11 cellular contexts compared by ENCODE assay signal in the genomic region with DNA sequence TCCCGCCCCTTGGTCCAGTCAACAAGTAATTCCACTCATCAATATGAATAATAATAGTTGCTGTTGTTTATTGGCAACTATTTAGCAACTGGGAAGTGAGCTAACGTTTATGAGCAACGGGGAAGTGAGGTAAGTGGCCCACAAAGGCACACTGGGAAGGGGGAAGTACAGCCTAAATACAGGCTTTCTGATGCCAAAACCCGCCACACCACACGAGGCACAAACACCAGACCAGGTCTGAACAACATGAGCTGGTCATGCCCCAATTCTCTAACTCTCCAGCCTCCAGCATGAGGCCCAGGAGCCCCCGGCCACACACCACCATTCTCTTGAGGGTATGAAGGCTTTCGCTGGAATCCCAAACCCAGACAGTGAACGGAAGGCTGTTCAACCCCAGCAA. TPM values are rescaled to one million over a fixed set of nuclear protein-coding genes. Genes with fewer than 3 reads are reported as not detected.
A peak's percentile ranks its signal among the peaks of the same experiment; 100 is the strongest.
DNase-seq lines count a peak whose midpoint lies in the region; ATAC-seq and TF ChIP-seq lines count a peak whose summit lies in the region.
"Had no signal": no experiment of that assay in that cellular context is flagged by ENCODE, and none has a peak within 500 bp of the region (broad histone marks: within the 10 kb centered on the region; RNA-seq: fewer than 3 reads in every experiment).

No MANE protein-coding gene starts in this region.

- in situ Hi-C loops in ACHN (cut with HindIII; ENCODE audit: low pct_ligation_motif_present, low pct_unique_long_range_greater_than_20kb, low sequenced_read_pairs) = no loop called here

- H3K36me3 ChIP-seq in CD4-positive, alpha-beta memory T cell (ENCODE audit: insufficient read depth, low read length) = no peaks in the 10 kb centered on the region
- H3K36me3 ChIP-seq in effector memory CD4-positive, alpha-beta T cell (ENCODE audit: control insufficient read depth, insufficient read depth, low read length) = no peaks in the 10 kb centered on the region
- H3K36me3 ChIP-seq in neutrophil (peaks cover 3% of the 10 kb centered on the region), sigmoid colon (no peaks in the 10 kb centered on the region)

- H3K9me3 Mint-ChIP-seq in CD4-positive, alpha-beta memory T cell = peaks cover 0 to 7% (median 0%) of the 10 kb centered on the region in 8 donors

- no peak for ATAC-seq in GM19463 (IDR thresholded peaks at IDR 0.05; ENCODE audit: unreplicated experiment)

- H3K4me3 ChIP-seq in CD4-positive, alpha-beta memory T cell (ENCODE audit: low read length in 2 of 2) = no peak overlapping the region
- H3K4me3 ChIP-seq in effector memory CD4-positive, alpha-beta T cell (ENCODE audit: insufficient read depth, low read depth, low read length, poor library complexity, severe bottlenecking) = no peak overlapping the region
- H3K4me3 ChIP-seq in neutrophil (ENCODE audit: low read depth in 1 of 2, low read length in 1 of 2) (peak overlapping the region; percentile 60 to 65), sigmoid colon (no peak overlapping the region)

- H3K36me3 Mint-ChIP-seq in CD4-positive, alpha-beta memory T cell = peaks cover 25 to 42% of the 10 kb centered on the region in 2 donors

- WGBS in sigmoid colon, 2 donors = 79 to 82% methylated on average over 8 of the region's 8 CpGs

- CTCF ChIA-PET in CD4-positive, alpha-beta memory T cell (lab: Charles Lee; ENCODE audit: partially characterized antibody) = interaction anchor here (1.4 kb wide), 1 partner anchor 23 kb away, joined by 3 read pairs; no protein-coding TSS in a partner anchor

- no peaks in the 10 kb centered on the region for H3K27me3 ChIP-seq in CD4-positive, alpha-beta memory T cell (ENCODE audit: insufficient read depth, low read length)
- H3K27me3 ChIP-seq in effector memory CD4-positive, alpha-beta T cell (replicated peaks; ENCODE audit: control insufficient read depth, insufficient read depth, low read length, poor library complexity, severe bottlenecking) = no peaks in the 10 kb centered on the region
- H3K27me3 ChIP-seq in neutrophil (no peaks in the 10 kb centered on the region), sigmoid colon (peaks cover 0 to 3% (median 0%) of the 10 kb centered on the region in 3 donors)

- intact Hi-C loops in CD4-positive, alpha-beta memory T cell (cut with micrococcal nuclease) = no loop called here
- intact Hi-C loops in sigmoid colon (cut with DNase I) = no loop called here

- TF ChIP-seq POLR2A in sigmoid colon (IDR thresholded peaks at IDR 0.05) = no peak

- POLR2A ChIA-PET in CD4-positive, alpha-beta memory T cell (lab: Charles Lee; ENCODE audit: partially characterized antibody) = interaction anchor here (0.5 to 1.2 kb wide), 2 partner anchors 34 to 58 kb away, joined by 3 read pairs; no protein-coding TSS in a partner anchor

- peaks cover 84% of the 10 kb centered on the region for H3K4me1 ChIP-seq in CD4-positive, alpha-beta memory T cell (ENCODE audit: insufficient read depth, low read length)
- H3K4me1 ChIP-seq in effector memory CD4-positive, alpha-beta T cell (ENCODE audit: control insufficient read depth, insufficient read depth, low read length, poor library complexity, severe bottlenecking) = peaks cover 49% of the 10 kb centered on the region
- peaks cover 99 to 100% of the 10 kb centered on the region in 2 experiments for H3K4me1 ChIP-seq in neutrophil (ENCODE audit: control insufficient read depth in 1 of 2, insufficient read depth in 1 of 2, low read depth in 1 of 2, low read length in 1 of 2)
- H3K4me1 ChIP-seq in sigmoid colon = peaks cover 0 to 4% (median 2%) of the 10 kb centered on the region in 4 donors

- peaks cover 58 to 61% (median 59%) of the 10 kb centered on the region in 4 donors for H3K4me1 Mint-ChIP-seq in CD4-positive, alpha-beta memory T cell

- DNase-seq in CD4-positive, alpha-beta memory T cell = no peak
- DNase-seq in NOMO-1 treated with DMSO at 0.1 percent for 48 hours (lab: John Stamatoyannopoulos, UW; ENCODE audit: unreplicated experiment) = peak; percentile 63
- no peak for DNase-seq in effector memory CD4-positive, alpha-beta T cell
- DNase-seq in sigmoid colon = no peak
- no peak for DNase-seq in ACHN
- DNase-seq in LoVo (ENCODE audit: low spot score) = no peak
- DNase-seq: activated CD8-positive, alpha-beta memory T cell treated with anti-CD3 and anti-CD28 coated beads, Interleukin-2, amount 50 U/mL, for 4 hours; NCI-H1436; NCI-H748 treated with DMSO at 0.1 percent for 48 hours had no signal

- peak overlapping the region in 3 of 8 donors; percentile 8 to 45 (median 35) for H3K4me3 Mint-ChIP-seq in CD4-positive, alpha-beta memory T cell

- no peaks in the 10 kb centered on the region for H3K9me3 ChIP-seq in CD4-positive, alpha-beta memory T cell (ENCODE audit: control insufficient read depth in 1 of 2, low read length in 2 of 2)
- H3K9me3 ChIP-seq in effector memory CD4-positive, alpha-beta T cell (ENCODE audit: control insufficient read depth, low read length) = no peaks in the 10 kb centered on the region
- H3K9me3 ChIP-seq in neutrophil = no peaks in the 10 kb centered on the region
- peaks cover 0 to 3% (median 0%) of the 10 kb centered on the region in 4 donors for H3K9me3 ChIP-seq in sigmoid colon

- H3K27me3 Mint-ChIP-seq in CD4-positive, alpha-beta memory T cell = no peaks in the 10 kb centered on the region

- H3K27ac Mint-ChIP-seq in CD4-positive, alpha-beta memory T cell = peak overlapping the region; percentile 51 to 83 (median 80)

- H3K27ac ChIP-seq in CD4-positive, alpha-beta memory T cell (ENCODE audit: low read depth, low read length) = peak overlapping the region; percentile 33
- H3K27ac ChIP-seq in effector memory CD4-positive, alpha-beta T cell (ENCODE audit: insufficient read depth, low read length, poor library complexity, severe bottlenecking) = peak overlapping the region; percentile 53
- H3K27ac ChIP-seq in neutrophil (peak overlapping the region; percentile 99), sigmoid colon (peak overlapping the region in 1 of 4 donors; percentile 27)

- no peak for TF ChIP-seq EP300 in sigmoid colon (IDR thresholded peaks at IDR 0.05)

- TF ChIP-seq CTCF in neutrophil (IDR thresholded peaks at IDR 0.05) (peak; percentile 59), sigmoid colon (IDR thresholded peaks at IDR 0.05) (no peak)

RNA-seq across cellular contexts. Expression of a gene that starts 50.8 kb away (rescaled TPM):
- total RNA-seq in CD4-positive, alpha-beta memory T cell = 100 to 1,000 TPM; 164 to 165 TPM
- 10 to 100 TPM; 10.6 to 79.6 TPM for polyA plus RNA-seq in CD4-positive, alpha-beta memory T cell
- total RNA-seq in sigmoid colon = 10 to 100 TPM; 12.8 to 21.0 (median 17.3) TPM
- polyA plus RNA-seq in sigmoid colon = 10 to 100 TPM in 1 of 3 donors, 1 to 10 TPM in 2; 5.4 to 22.9 (median 6.7) TPM

Comparison
In these comparisons a context has a peak if more than half of its experiments do, and no peak if none do; other contexts are left out.
1. H3K4me3 ChIP-seq: peak in neutrophil (2 of 2); none in CD4-positive, alpha-beta memory T cell (0 of 2), effector memory CD4-positive, alpha-beta T cell (single experiment) and sigmoid colon (0 of 4).
2. RNA of a gene that starts 50.8 kb away (total RNA-seq): 164 to 165 TPM in CD4-positive, alpha-beta memory T cell; 12.8 to 21.0 TPM in sigmoid colon; every median in the first group is over 4 times any median in the second.